ENCODE assay signal across 8 cellular contexts in the genomic region with DNA sequence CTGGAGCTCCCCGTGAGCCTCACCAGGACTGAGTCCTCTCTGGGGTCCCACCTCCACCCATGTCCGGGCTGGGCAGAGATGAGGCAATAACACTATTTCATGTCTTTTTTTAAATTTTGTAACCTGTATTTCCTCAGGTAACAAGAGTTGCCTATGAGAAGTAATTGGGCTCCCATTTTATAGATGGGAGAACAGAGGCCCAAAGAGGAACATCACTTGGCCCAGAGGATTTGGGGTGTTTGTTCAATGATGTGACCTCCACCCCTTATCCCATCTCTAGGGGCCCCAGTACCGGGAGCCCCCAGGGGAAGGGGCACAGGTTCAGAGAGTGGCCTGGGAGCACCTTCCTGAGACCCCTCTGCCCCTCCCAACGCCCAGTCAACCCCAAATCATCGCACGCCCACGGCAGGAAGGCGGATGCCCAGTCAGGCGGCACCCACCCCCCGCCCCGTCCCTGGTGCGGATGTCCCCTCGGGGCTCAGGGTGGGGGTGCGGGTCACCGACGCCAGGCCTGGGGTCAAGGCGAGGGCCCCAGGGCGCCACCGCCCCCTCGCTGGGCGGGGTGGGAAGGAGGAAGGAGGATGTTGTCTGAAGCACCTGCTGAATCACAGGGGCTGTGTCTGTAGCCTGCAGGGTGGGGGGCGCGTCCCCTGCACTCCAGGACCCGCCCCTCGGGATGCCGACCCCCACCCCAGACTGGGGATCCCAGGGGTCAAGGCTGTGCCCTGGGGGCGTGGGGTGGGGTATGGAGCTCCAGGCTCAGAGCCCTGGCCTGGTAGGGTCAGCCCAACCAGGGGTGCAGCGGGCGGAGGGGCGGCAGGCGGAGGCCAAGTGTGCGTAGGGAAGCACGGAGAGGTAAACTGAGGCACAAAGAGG. TPM values are rescaled to one million over a fixed set of nuclear protein-coding genes. Genes with fewer than 3 reads are reported as not detected.
DNase-seq lines count a peak whose midpoint lies in the region; ATAC-seq and TF ChIP-seq lines count a peak whose summit lies in the region.

No MANE protein-coding gene starts in this region.

- peaks cover 24% of the 10 kb centered on the region for H3K79me2 ChIP-seq in MM.1S (ENCODE audit: low read length)

- H3K4me3 ChIP-seq in A673 (ENCODE audit: low read depth, low read length, poor library complexity, severe bottlenecking) (peak overlapping the region; percentile 82), MM.1S (ENCODE audit: low read length) (peak overlapping the region; percentile 75), adipocyte (ENCODE audit: low read length) (no peak overlapping the region), kidney epithelial cell (ENCODE audit: low read depth, low read length) (peak overlapping the region; percentile 17)

- no peak for TF ChIP-seq CTCF in A673 (conservative IDR thresholded peaks at IDR 0.05; ENCODE audit: low read depth, low read length)
- no peak for TF ChIP-seq CTCF in MM.1S (IDR thresholded peaks at IDR 0.05; ENCODE audit: low read length)
- TF ChIP-seq CTCF in kidney epithelial cell (IDR thresholded peaks at IDR 0.05; ENCODE audit: insufficient read depth, low read length, poor library complexity, severe bottlenecking): no peak

- POLR2A ChIA-PET in A673 (lab: Charles Lee; ENCODE audit: low non-redundant PET): interaction anchor here (1.5 kb wide), 1 partner anchor 9 kb away, joined by 3 read pairs; a partner anchor contains a TSS

- H3K9ac ChIP-seq in MM.1S (ENCODE audit: low read length): peak overlapping the region; percentile 81
- peak overlapping the region; percentile 55 for H3K9ac ChIP-seq in adipocyte (ENCODE audit: low read length)

- H3K9me3 ChIP-seq in A673 (ENCODE audit: low read depth, low read length, poor library complexity, severe bottlenecking): no peaks in the 10 kb centered on the region
- no peaks in the 10 kb centered on the region for H3K9me3 ChIP-seq in MM.1S (replicated peaks; ENCODE audit: insufficient read depth, low read length)
- H3K9me3 ChIP-seq in adipocyte (ENCODE audit: control insufficient read depth, low read length): no peaks in the 10 kb centered on the region

- peak overlapping the region; percentile 24 for H2AFZ ChIP-seq in MM.1S (ENCODE audit: low read length)

- H3K4me2 ChIP-seq in MM.1S (ENCODE audit: low read depth, low read length): peak overlapping the region; percentile 98

- no peaks in the 10 kb centered on the region for H3K27me3 ChIP-seq in A673 (replicated peaks; ENCODE audit: insufficient read depth, low read depth, low read length, poor library complexity)
- no peaks in the 10 kb centered on the region for H3K27me3 ChIP-seq in MM.1S (replicated peaks; ENCODE audit: insufficient read depth, low read length)
- no peaks in the 10 kb centered on the region for H3K27me3 ChIP-seq in adipocyte (replicated peaks; ENCODE audit: control insufficient read depth, insufficient read depth, low read length)
- H3K27me3 ChIP-seq in kidney epithelial cell (ENCODE audit: control insufficient read depth, insufficient read depth, low read length): no peaks in the 10 kb centered on the region

- CTCF ChIA-PET in A673 (lab: Charles Lee): no interaction called here

- DNase-seq in A673 (ENCODE audit: low spot score): no peak
- DNase-seq in MM.1S: no peak
- no peak for DNase-seq in adipocyte (ENCODE audit: low read depth)
- DNase-seq in kidney epithelial cell (ENCODE audit: low read depth): no peak
- DNase-seq in stimulated activated naive CD4-positive, alpha-beta T cell treated with Interleukin-2 at 50 U/mL for 16 hours (lab: John Stamatoyannopoulos, UW): peak; percentile 45
- no peak for DNase-seq in pons (ENCODE audit: low spot score)

- intact Hi-C loops in A673 (cut with micrococcal nuclease; ENCODE audit: unreplicated experiment): no loop called here

- no TSS peak for BruUV-seq in A673 (replicated peaks; lab: Mats Ljungman, UMichigan)

- peak; percentile 4 for ATAC-seq in GM19467 (IDR thresholded peaks at IDR 0.05; ENCODE audit: unreplicated experiment)
- no peak for ATAC-seq in GM18870 (IDR thresholded peaks at IDR 0.05; ENCODE audit: unreplicated experiment)

- H3K36me3 ChIP-seq in A673 (ENCODE audit: insufficient read depth, low read length, poor library complexity, severe bottlenecking) (peaks cover 29% of the 10 kb centered on the region), MM.1S (replicated peaks; ENCODE audit: insufficient read depth, low read length) (peaks cover 8% of the 10 kb centered on the region; the same call in 1 of the 2 replicates), adipocyte (ENCODE audit: control insufficient read depth, insufficient read depth, low read length, severe bottlenecking) (peaks cover 34% of the 10 kb centered on the region), kidney epithelial cell (ENCODE audit: control insufficient read depth, insufficient read depth, low read length) (peaks cover 3% of the 10 kb centered on the region)

- peak overlapping the region; percentile 77 for H3K27ac ChIP-seq in A673 (ENCODE audit: low read depth, low read length, poor library complexity, severe bottlenecking)
- peak overlapping the region; percentile 82 for H3K27ac ChIP-seq in MM.1S (ENCODE audit: low read length)

- H3F3A ChIP-seq in MM.1S (ENCODE audit: insufficient read depth, low read length): peaks cover 23% of the 10 kb centered on the region

- H3K4me1 ChIP-seq in A673 (ENCODE audit: insufficient read depth, low read length, poor library complexity, severe bottlenecking): peaks cover 74% of the 10 kb centered on the region
- peaks cover 23% of the 10 kb centered on the region for H3K4me1 ChIP-seq in MM.1S (ENCODE audit: low read length)
- peaks cover 58% of the 10 kb centered on the region for H3K4me1 ChIP-seq in adipocyte (ENCODE audit: control insufficient read depth, insufficient read depth, low read length)

- no peaks in the 10 kb centered on the region for H4K20me1 ChIP-seq in MM.1S (ENCODE audit: insufficient read depth, low read length)

- no peaks in the 10 kb centered on the region for H3K9me2 ChIP-seq in MM.1S (replicated peaks; ENCODE audit: insufficient read depth, low read length)

RNA-seq across cellular contexts. Expression of a gene that starts 9.0 kb away (rescaled TPM):
- total RNA-seq in A673 (2021) (287 and 386 TPM in 2 replicates), kidney epithelial cell (298 and 403 TPM in 2 replicates)

RNA-seq across cellular contexts. Expression of a gene that starts 11.7 kb away (rescaled TPM):
- total RNA-seq in A673 (2021): 156 and 169 TPM in 2 replicates
- total RNA-seq in kidney epithelial cell: 66.8 and 69.4 TPM in 2 replicates

RNA-seq across cellular contexts. Expression of a gene that starts 15.2 kb away (rescaled TPM):
- 69.4 and 88.6 TPM in 2 replicates for total RNA-seq in A673 (2021)
- total RNA-seq in kidney epithelial cell: 58.5 and 75.0 TPM in 2 replicates

RNA-seq across cellular contexts. Expression of a gene that starts 18.6 kb away (rescaled TPM):
- 237 and 250 TPM in 2 replicates for total RNA-seq in A673 (2021)
- total RNA-seq in kidney epithelial cell: 55.3 and 69.8 TPM in 2 replicates

RNA-seq across cellular contexts. Expression of a gene that starts 22.3 kb away (rescaled TPM):
- total RNA-seq in A673 (2021) (13.3 and 15.0 TPM in 2 replicates), kidney epithelial cell (5.1 and 10.5 TPM in 2 replicates)
